ENCODE assay signal across 23 cellular contexts in genomic region chr6:141118991-141119390, GRCh38.
"Had no signal": no experiment of that assay in that cellular context is flagged by ENCODE, and none has a peak within 500 bp of the region (broad histone marks: within the 10 kb centered on the region; RNA-seq: fewer than 3 reads in every experiment).

No MANE protein-coding gene starts in this region.

- H3K4me3 Mint-ChIP-seq: naive thymus-derived CD8-positive, alpha-beta T cell; natural killer cell treated with Interleukin-12 subunit alpha and Interleukin-12 subunit beta and Interleukin-15 and Interleukin-18, amount 100 ng/mL, for 72 hours; stimulated activated effector memory CD8-positive, alpha-beta T cell treated with anti-CD3 and anti-CD28 coated beads, Interleukin-12 subunit alpha, Interleukin-12 subunit beta, amount 100 ng/mL, for 72 hours; stimulated activated naive B cell treated with anti-CD40 and anti-IgM and Interleukin-4, amounts not matched to agents 10 μg/mL and 1 μg/mL and 100 μg/mL, for 72 hours; stimulated activated naive CD8-positive, alpha-beta T cell treated with anti-CD3 and anti-CD28 coated beads, Interleukin-15, Interleukin-2, amounts not matched to agents 100 ng/mL and 50 ng/mL, for 24 hours had no signal

- H3K9me3 Mint-ChIP-seq: natural killer cell treated with Interleukin-12 subunit alpha and Interleukin-12 subunit beta and Interleukin-15 and Interleukin-18, amount 100 ng/mL, for 72 hours; stimulated activated effector memory CD8-positive, alpha-beta T cell treated with anti-CD3 and anti-CD28 coated beads, Interleukin-12 subunit alpha, Interleukin-12 subunit beta, amount 100 ng/mL, for 72 hours; stimulated activated naive CD8-positive, alpha-beta T cell treated with anti-CD3 and anti-CD28 coated beads, Interleukin-15, Interleukin-2, amounts not matched to agents 100 ng/mL and 50 ng/mL, for 24 hours had no signal

- H3K27me3 Mint-ChIP-seq: natural killer cell treated with Interleukin-12 subunit alpha and Interleukin-12 subunit beta and Interleukin-15 and Interleukin-18, amount 100 ng/mL, for 72 hours; progenitor cell of endocrine pancreas; stimulated activated naive B cell treated with anti-CD40 and anti-IgM and Interleukin-4, amounts not matched to agents 10 μg/mL and 1 μg/mL and 100 μg/mL, for 72 hours had no signal

- ATAC-seq: naive thymus-derived CD8-positive, alpha-beta T cell; natural killer cell treated with Interleukin-12 subunit alpha and Interleukin-12 subunit beta and Interleukin-15 and Interleukin-18, amount 100 ng/mL, for 72 hours; psoas muscle; right cardiac atrium; right lobe of liver; stimulated activated effector memory CD8-positive, alpha-beta T cell treated with anti-CD3 and anti-CD28 coated beads, Interleukin-12 subunit alpha, Interleukin-12 subunit beta, amount 100 ng/mL, for 72 hours; stimulated activated naive B cell treated with anti-CD40 and anti-IgM and Interleukin-4, amounts not matched to agents 10 μg/mL and 1 μg/mL and 100 μg/mL, for 72 hours had no signal

- H3K36me3 Mint-ChIP-seq: naive thymus-derived CD8-positive, alpha-beta T cell; natural killer cell treated with Interleukin-12 subunit alpha and Interleukin-12 subunit beta and Interleukin-15 and Interleukin-18, amount 100 ng/mL, for 72 hours; stimulated activated effector memory CD8-positive, alpha-beta T cell treated with anti-CD3 and anti-CD28 coated beads, Interleukin-12 subunit alpha, Interleukin-12 subunit beta, amount 100 ng/mL, for 72 hours; stimulated activated naive B cell treated with anti-CD40 and anti-IgM and Interleukin-4, amounts not matched to agents 10 μg/mL and 1 μg/mL and 100 μg/mL, for 72 hours had no signal

- H3K4me1 Mint-ChIP-seq: stimulated activated effector memory CD8-positive, alpha-beta T cell treated with anti-CD3 and anti-CD28 coated beads, Interleukin-12 subunit alpha, Interleukin-12 subunit beta, amount 100 ng/mL, for 72 hours had no signal

- H3K27ac Mint-ChIP-seq: naive thymus-derived CD8-positive, alpha-beta T cell; natural killer cell treated with Interleukin-12 subunit alpha and Interleukin-12 subunit beta and Interleukin-15 and Interleukin-18, amount 100 ng/mL, for 72 hours; progenitor cell of endocrine pancreas; stimulated activated effector memory CD8-positive, alpha-beta T cell treated with anti-CD3 and anti-CD28 coated beads, Interleukin-12 subunit alpha, Interleukin-12 subunit beta, amount 100 ng/mL, for 72 hours; stimulated activated naive B cell treated with anti-CD40 and anti-IgM and Interleukin-4, amounts not matched to agents 10 μg/mL and 1 μg/mL and 100 μg/mL, for 72 hours; stimulated activated naive CD8-positive, alpha-beta T cell treated with anti-CD3 and anti-CD28 coated beads, Interleukin-15, Interleukin-2, amounts not matched to agents 100 ng/mL and 50 ng/mL, for 24 hours had no signal

- DNase-seq: naive thymus-derived CD8-positive, alpha-beta T cell; occipital lobe; ovary; posterior cingulate gyrus; psoas muscle; right cardiac atrium; right lobe of liver; sigmoid colon; small intestine; stimulated activated CD4-positive, alpha-beta T cell treated with anti-CD3 and anti-CD28 coated beads, Interleukin-15, amount 100 ng/mL, for 24 hours; stimulated activated CD4-positive, alpha-beta T cell treated with anti-CD3 and anti-CD28 coated beads, Interleukin-2, amount 100 ng/mL, for 24 hours; stimulated activated CD4-positive, alpha-beta T cell treated with anti-CD3 and anti-CD28 coated beads, Interleukin-2, amount 100 ng/mL, for 48 hours; stimulated activated CD4-positive, alpha-beta T cell treated with anti-CD3 and anti-CD28 coated beads, Interleukin-4, amount 100 ng/mL, for 24 hours; stimulated activated naive B cell treated with anti-CD40 and anti-IgM and Interleukin-4, amounts not matched to agents 10 μg/mL and 1 μg/mL and 100 μg/mL, for 72 hours; stimulated activated naive CD4-positive, alpha-beta T cell treated with Interleukin-2 at 50 U/mL for 16 hours; stomach; thyroid gland; trophoblast cell; upper lobe of left lung had no signal
